ENCODE assay signal across 8 cellular contexts in genomic region chr9:37485389-37486255, GRCh38. TPM values are rescaled to one million over a fixed set of nuclear protein-coding genes. Genes with fewer than 3 reads are reported as not detected.
A peak's percentile ranks its signal among the peaks of the same experiment; 100 is the strongest.
DNase-seq lines count a peak whose midpoint lies in the region; ATAC-seq and TF ChIP-seq lines count a peak whose summit lies in the region.

A gene with protein sequence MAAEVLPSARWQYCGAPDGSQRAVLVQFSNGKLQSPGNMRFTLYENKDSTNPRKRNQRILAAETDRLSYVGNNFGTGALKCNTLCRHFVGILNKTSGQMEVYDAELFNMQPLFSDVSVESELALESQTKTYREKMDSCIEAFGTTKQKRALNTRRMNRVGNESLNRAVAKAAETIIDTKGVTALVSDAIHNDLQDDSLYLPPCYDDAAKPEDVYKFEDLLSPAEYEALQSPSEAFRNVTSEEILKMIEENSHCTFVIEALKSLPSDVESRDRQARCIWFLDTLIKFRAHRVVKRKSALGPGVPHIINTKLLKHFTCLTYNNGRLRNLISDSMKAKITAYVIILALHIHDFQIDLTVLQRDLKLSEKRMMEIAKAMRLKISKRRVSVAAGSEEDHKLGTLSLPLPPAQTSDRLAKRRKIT (plus strand): TSS chr9:37485948. CDS start chr9:37486048, 100 bp downstream.

- intact Hi-C loops in activated naive CD4-positive, alpha-beta T cell treated with anti-CD3 and anti-CD28 coated beads for 36 hours (cut with micrococcal nuclease): loop anchor here (1.0 to 5.0 kb wide), 8 partner anchors 20 to 419 kb away; partner anchors contain the start of genes EXOSC3, FBXO10, GRHPR and SLC25A51

- H3K4me1 Mint-ChIP-seq in HFFc6 (ENCODE audit: low read depth): peaks cover 49% of the 10 kb centered on the region
- H3K4me1 Mint-ChIP-seq in activated naive CD4-positive, alpha-beta T cell treated with anti-CD3 and anti-CD28 coated beads for 36 hours (ENCODE audit: low read depth): peaks cover 39% of the 10 kb centered on the region

- H3K9me3 ChIP-seq in gastroesophageal sphincter: no peaks in the 10 kb centered on the region

- peak within 1 kb of the TSS; percentile 66 to 90 (median 84) for H3K27ac ChIP-seq in gastroesophageal sphincter
- H3K27ac ChIP-seq in substantia nigra (ENCODE audit: low read depth, low read length, poor library complexity, severe bottlenecking): peak within 1 kb of the TSS; percentile 70

- peak; percentile 74 for DNase-seq in GM04504 (ENCODE audit: low read depth)
- DNase-seq in HFFc6: peak; percentile 94
- peak; percentile 93 for DNase-seq in NB4 (ENCODE audit: low read depth)
- DNase-seq in SK-N-DZ (ENCODE audit: low spot score): peak; percentile 96
- DNase-seq in activated naive CD4-positive, alpha-beta T cell treated with anti-CD3 and anti-CD28 coated beads for 36 hours: peak; percentile 97
- peak; percentile 51 for DNase-seq in non-pigmented ciliary epithelial cell (ENCODE audit: low read depth)
- peak; percentile 30 to 97 (median 84) for DNase-seq in substantia nigra (lab: John Stamatoyannopoulos, UW)

- CTCF ChIA-PET in activated naive CD4-positive, alpha-beta T cell treated with anti-CD3 and anti-CD28 coated beads for 36 hours (lab: Charles Lee): interaction anchor here (0.8 to 1.3 kb wide), 4 partner anchors 10 to 70 kb away, joined by 3 to 4 read pairs (median 4); no protein-coding TSS in a partner anchor

- no peak for TF ChIP-seq EP300 in gastroesophageal sphincter (IDR thresholded peaks at IDR 0.05)

- H3K27ac Mint-ChIP-seq in HFFc6: peak within 1 kb of the TSS; percentile 92
- peak within 1 kb of the TSS; percentile 85 for H3K27ac Mint-ChIP-seq in activated naive CD4-positive, alpha-beta T cell treated with anti-CD3 and anti-CD28 coated beads for 36 hours

- no peaks in the 10 kb centered on the region for H3K27me3 ChIP-seq in gastroesophageal sphincter

- TF ChIP-seq CTCF in HFFc6 (IDR thresholded peaks at IDR 0.05) (no peak), NB4 (IDR thresholded peaks at IDR 0.05; ENCODE audit: low read depth, low read length) (no peak), gastroesophageal sphincter (IDR thresholded peaks at IDR 0.05) (no peak)

- TF ChIP-seq POLR2A in NB4 (IDR thresholded peaks at IDR 0.05; ENCODE audit: extremely low read depth, insufficient read length): peak; percentile 77
- peak; percentile 45 to 70 for TF ChIP-seq POLR2A in gastroesophageal sphincter (IDR thresholded peaks at IDR 0.05)

- no peaks in the 10 kb centered on the region for H3K9me3 Mint-ChIP-seq in HFFc6
- H3K9me3 Mint-ChIP-seq in activated naive CD4-positive, alpha-beta T cell treated with anti-CD3 and anti-CD28 coated beads for 36 hours: no peaks in the 10 kb centered on the region

- H3K36me3 ChIP-seq in gastroesophageal sphincter: peaks cover 0 to 22% of the 10 kb centered on the region in 2 donors

- H3K4me1 ChIP-seq in gastroesophageal sphincter: peaks cover 12 to 34% (median 24%) of the 10 kb centered on the region in 3 donors

- ATAC-seq in gastroesophageal sphincter: peak; percentile 96

- peaks cover 7% of the 10 kb centered on the region for H3K27me3 Mint-ChIP-seq in HFFc6 (ENCODE audit: insufficient read depth)
- peaks cover 6% of the 10 kb centered on the region for H3K27me3 Mint-ChIP-seq in activated naive CD4-positive, alpha-beta T cell treated with anti-CD3 and anti-CD28 coated beads for 36 hours (ENCODE audit: low read depth)

- peaks cover 7% of the 10 kb centered on the region for H3K36me3 Mint-ChIP-seq in HFFc6 (ENCODE audit: low read depth)
- peaks cover 25% of the 10 kb centered on the region for H3K36me3 Mint-ChIP-seq in activated naive CD4-positive, alpha-beta T cell treated with anti-CD3 and anti-CD28 coated beads for 36 hours (ENCODE audit: low read depth)

- H3K4me3 ChIP-seq in NB4 (ENCODE audit: low read depth, low read length): peak within 1 kb of the TSS; percentile 87
- peak within 1 kb of the TSS; percentile 57 to 72 for H3K4me3 ChIP-seq in gastroesophageal sphincter

- H3K4me3 Mint-ChIP-seq in HFFc6: peak within 1 kb of the TSS; percentile 93
- peak within 1 kb of the TSS; percentile 99 for H3K4me3 Mint-ChIP-seq in activated naive CD4-positive, alpha-beta T cell treated with anti-CD3 and anti-CD28 coated beads for 36 hours

- WGBS in gastroesophageal sphincter (ENCODE audit: low coverage in 1 of 2), 2 donors: 0 to 7% methylated on average over 10 to 13 of the region's 56 CpGs

RNA-seq across cellular contexts. Expression of the gene that starts here (rescaled TPM):
- total RNA-seq in HFFc6 (2021; fragmentation: NEBNext Ultra II Directional; extraction: Animal tissue kit (Norgen Biotek cat#: 25700)): 10 to 100 TPM; 31.0 to 38.5 (median 33.7) TPM
- 66.2 and 71.8 TPM in 2 replicates for polyA plus RNA-seq in SK-N-DZ (2014; cell fraction: cytosol; rRNA removed)
- polyA plus RNA-seq in SK-N-DZ (2014; cell fraction: nucleus; rRNA removed): 24.4 and 31.6 TPM in 2 replicates
- total RNA-seq in activated naive CD4-positive, alpha-beta T cell treated with anti-CD3 and anti-CD28 coated beads for 36 hours: 10 to 100 TPM; 60.7 to 62.9 TPM
- total RNA-seq in gastroesophageal sphincter: 10 to 100 TPM; 22.3 to 44.0 (median 25.4) TPM

Comparison
In these comparisons a context has a peak if more than half of its experiments do, and no peak if none do; other contexts are left out.
1. Peak in every context shown above with its lines: DNase-seq, ATAC-seq, H3K4me3 ChIP-seq and H3K27ac ChIP-seq.